In the genomic region with DNA sequence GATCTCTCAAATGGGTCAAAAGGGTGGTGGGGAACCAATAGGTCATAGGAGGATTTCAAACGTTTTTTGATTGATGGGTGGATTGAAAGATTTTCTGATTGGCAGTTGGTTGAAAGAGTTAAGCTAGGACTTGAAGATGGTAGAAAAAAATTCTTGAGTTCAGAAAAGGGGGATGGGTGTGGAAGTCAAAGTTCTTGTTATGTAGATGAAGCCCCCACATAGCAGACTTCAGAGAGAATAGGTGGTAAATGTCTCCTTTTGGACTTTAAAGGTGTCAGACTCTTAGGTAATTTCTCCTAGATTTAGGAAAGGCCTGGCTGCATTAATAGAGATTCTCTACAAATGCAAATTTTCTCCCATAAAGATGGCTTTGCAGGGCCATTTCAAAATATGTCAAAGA, we compare ENCODE assay signal across 21 cellular contexts.
DNase-seq lines count a peak whose midpoint lies in the region; ATAC-seq lines count a peak whose summit lies in the region.
"Had no signal": no experiment of that assay in that cellular context is flagged by ENCODE, and none has a peak within 500 bp of the region (broad histone marks: within the 10 kb centered on the region; RNA-seq: fewer than 3 reads in every experiment).

No MANE protein-coding gene starts in this region.

- DNase-seq in ELF-1 (ENCODE audit: low read depth, low spot score) (peak; percentile 31), NT2/D1 (ENCODE audit: low read depth, low spot score) (peak; percentile 68), iPS DF 19.7 (ENCODE audit: low read depth, low spot score) (peak; percentile 35), iPS-NIHi11 (ENCODE audit: low spot score) (peak; percentile 26), activated gamma-delta T cell (lab: John Stamatoyannopoulos, UW) (no peak)
- no peak for DNase-seq in activated T-helper 2 cell treated with anti-CD3 and anti-CD28 coated beads, Interferon-gamma antibody, Interleukin-2, Interleukin-4, amounts not matched to agents 10 μg/mL and 5 μg/mL and 100 μg/mL, durations not matched to agents 14 hours and 24 hours and 36 hours (ENCODE audit: low spot score)
- DNase-seq: CD8-positive, alpha-beta memory T cell; DMS79 treated with DMSO at 0.1 percent for 48 hours; MM.1S; NCI-H2029; NCI-H526 treated with DMSO at 0.1 percent for 48 hours; OCI-M1; Peyer's patch; SHP77 treated with DMSO at 0.1 percent for 48 hours had no signal

- H3K27me3 Mint-ChIP-seq in activated T-helper 2 cell treated with anti-CD3 and anti-CD28 coated beads, Interferon-gamma antibody, Interleukin-2, Interleukin-4, amounts not matched to agents 10 μg/mL and 5 μg/mL and 100 μg/mL, durations not matched to agents 14 hours and 24 hours and 36 hours (ENCODE audit: low read depth): peaks cover 2% of the 10 kb centered on the region

- intact Hi-C loops in activated T-helper 2 cell treated with anti-CD3 and anti-CD28 coated beads, Interferon-gamma antibody, Interleukin-2, Interleukin-4, amounts not matched to agents 10 μg/mL and 5 μg/mL and 100 μg/mL, durations not matched to agents 14 hours and 24 hours and 36 hours (cut with micrococcal nuclease): no loop called here

- no peaks in the 10 kb centered on the region for H3K36me3 ChIP-seq in NT2/D1 (ENCODE audit: insufficient read depth, insufficient read length, low read length)
- H3K36me3 ChIP-seq: Peyer's patch had no signal

- peaks cover 2% of the 10 kb centered on the region for H3K4me1 ChIP-seq in NT2/D1 (ENCODE audit: insufficient read depth, insufficient read length)
- H3K4me1 ChIP-seq: Peyer's patch had no signal

- no peak overlapping the region for H3K9ac ChIP-seq in NT2/D1 (ENCODE audit: insufficient read length, low read depth)
- H3K9ac ChIP-seq: KMS-11 had no signal

- peaks cover 21% of the 10 kb centered on the region; the same call in 1 of the 2 replicates for H3K9me3 ChIP-seq in NT2/D1 (ENCODE audit: insufficient read depth, low read length)
- H3K9me3 ChIP-seq: Peyer's patch had no signal

- ATAC-seq in GM18867 (IDR thresholded peaks at IDR 0.05; ENCODE audit: unreplicated experiment) (no peak), GM19455 (IDR thresholded peaks at IDR 0.05; ENCODE audit: unreplicated experiment) (no peak)
- ATAC-seq: HCT116 had no signal

- no peaks in the 10 kb centered on the region for H3K27me3 ChIP-seq in NT2/D1 (ENCODE audit: insufficient read depth, insufficient read length)
- H3K27me3 ChIP-seq: Peyer's patch had no signal

- no peaks in the 10 kb centered on the region for H3K9me3 Mint-ChIP-seq in activated T-helper 2 cell treated with anti-CD3 and anti-CD28 coated beads, Interferon-gamma antibody, Interleukin-2, Interleukin-4, amounts not matched to agents 10 μg/mL and 5 μg/mL and 100 μg/mL, durations not matched to agents 14 hours and 24 hours and 36 hours

- H3K4me1 Mint-ChIP-seq in activated T-helper 2 cell treated with anti-CD3 and anti-CD28 coated beads, Interferon-gamma antibody, Interleukin-2, Interleukin-4, amounts not matched to agents 10 μg/mL and 5 μg/mL and 100 μg/mL, durations not matched to agents 14 hours and 24 hours and 36 hours (ENCODE audit: low read depth): no peaks in the 10 kb centered on the region
- H3K4me1 Mint-ChIP-seq: B cell; CD14-positive monocyte; CD8-positive, alpha-beta memory T cell; IgD-negative memory B cell had no signal

- no peak overlapping the region for H3K4me3 ChIP-seq in NT2/D1 (ENCODE audit: insufficient read length, low read depth)
- H3K4me3 ChIP-seq: Peyer's patch had no signal

- no peak overlapping the region for H3K4me3 Mint-ChIP-seq in activated T-helper 2 cell treated with anti-CD3 and anti-CD28 coated beads, Interferon-gamma antibody, Interleukin-2, Interleukin-4, amounts not matched to agents 10 μg/mL and 5 μg/mL and 100 μg/mL, durations not matched to agents 14 hours and 24 hours and 36 hours (ENCODE audit: low read depth)
- H3K4me3 Mint-ChIP-seq: B cell; CD14-positive monocyte; CD8-positive, alpha-beta memory T cell; IgD-negative memory B cell had no signal

- no peak overlapping the region for H3K27ac Mint-ChIP-seq in activated T-helper 2 cell treated with anti-CD3 and anti-CD28 coated beads, Interferon-gamma antibody, Interleukin-2, Interleukin-4, amounts not matched to agents 10 μg/mL and 5 μg/mL and 100 μg/mL, durations not matched to agents 14 hours and 24 hours and 36 hours
- H3K27ac Mint-ChIP-seq: B cell; CD14-positive monocyte; CD8-positive, alpha-beta memory T cell; IgD-negative memory B cell had no signal

- H3K36me3 Mint-ChIP-seq in activated T-helper 2 cell treated with anti-CD3 and anti-CD28 coated beads, Interferon-gamma antibody, Interleukin-2, Interleukin-4, amounts not matched to agents 10 μg/mL and 5 μg/mL and 100 μg/mL, durations not matched to agents 14 hours and 24 hours and 36 hours (ENCODE audit: low read depth): no peaks in the 10 kb centered on the region
- H3K36me3 Mint-ChIP-seq: CD14-positive monocyte; CD8-positive, alpha-beta memory T cell; IgD-negative memory B cell had no signal

Comparison
In these comparisons a context has a peak if more than half of its experiments do, and no peak if none do; other contexts are left out.
1. DNase-seq: peak in ELF-1 (single experiment), NT2/D1 (single experiment), iPS DF 19.7 (single experiment) and iPS-NIHi11 (single experiment); none in activated T-helper 2 cell treated with anti-CD3 and anti-CD28 coated beads, Interferon-gamma antibody, Interleukin-2, Interleukin-4, amounts not matched to agents 10 μg/mL and 5 μg/mL and 100 μg/mL, durations not matched to agents 14 hours and 24 hours and 36 hours (single experiment) and activated gamma-delta T cell (single experiment).